8 cellular contexts compared by ENCODE assay signal in genomic region chr7:81499262-81500116, GRCh38.
DNase-seq lines count a peak whose midpoint lies in the region; ATAC-seq, FAIRE-seq and TF ChIP-seq lines count a peak whose summit lies in the region.

No MANE protein-coding gene starts in this region.

- no peaks in the 10 kb centered on the region for H3K9me3 ChIP-seq in neural cell (ENCODE audit: low read length)

- H4K20me1 ChIP-seq in neural cell (ENCODE audit: insufficient read depth), result no peaks in the 10 kb centered on the region

- no peak overlapping the region for H3K27ac ChIP-seq in neural cell (ENCODE audit: low read length)

- CTCF ChIA-PET in activated CD8-positive, alpha-beta memory T cell treated with anti-CD3 and anti-CD28 coated beads, Interleukin-2, amount 10 ng/mL, durations not matched to agents 7 days and 5 days (lab: Charles Lee), result no interaction called here

- no peak for ATAC-seq in activated CD8-positive, alpha-beta memory T cell treated with anti-CD3 and anti-CD28 coated beads, Interleukin-2, amount 10 ng/mL, durations not matched to agents 7 days and 5 days
- no peak for ATAC-seq in activated CD4-positive, CD25-positive, alpha-beta regulatory T cell treated with anti-CD3 and anti-CD28 coated beads, Interleukin-2, amount 50 U/mL, for 24 hours

- H3K4me2 ChIP-seq in neural cell (ENCODE audit: low read length), result no peak overlapping the region

- H3K27me3 ChIP-seq in neural cell (ENCODE audit: insufficient read depth, low read depth, low read length), result no peaks in the 10 kb centered on the region

- H3K36me3 ChIP-seq in neural cell (ENCODE audit: insufficient read depth, low read length), result no peaks in the 10 kb centered on the region

- H3K4me3 Mint-ChIP-seq in activated CD8-positive, alpha-beta memory T cell treated with anti-CD3 and anti-CD28 coated beads, Interleukin-2, amount 10 ng/mL, durations not matched to agents 7 days and 5 days, result no peak overlapping the region

- peak; percentile 80 for TF ChIP-seq CTCF in neural cell (IDR thresholded peaks at IDR 0.05; ENCODE audit: poor library complexity, severe bottlenecking)

- H3K27me3 Mint-ChIP-seq in activated CD8-positive, alpha-beta memory T cell treated with anti-CD3 and anti-CD28 coated beads, Interleukin-2, amount 10 ng/mL, durations not matched to agents 7 days and 5 days, result no peaks in the 10 kb centered on the region

- DNase-seq in ELF-1 (ENCODE audit: low read depth, low spot score) (peak; percentile 16), H54 (ENCODE audit: insufficient read length, low spot score) (peak; percentile 18), MV-4-11 (lab: John Stamatoyannopoulos, UW) (peak; percentile 55), RPMI8226 (peak; percentile 79), erythroblast (lab: John Stamatoyannopoulos, UW) (peak; percentile 76 to 86)
- no peak for DNase-seq in activated CD8-positive, alpha-beta memory T cell treated with anti-CD3 and anti-CD28 coated beads, Interleukin-2, amount 10 ng/mL, durations not matched to agents 7 days and 5 days

- H3K9ac ChIP-seq in neural cell (ENCODE audit: low read length), result no peak overlapping the region

- peak; percentile 99 for FAIRE-seq in H54 (lab: Jason Lieb, UNC)

- H2AFZ ChIP-seq in neural cell (ENCODE audit: low read depth, low read length), result no peak overlapping the region

- no peaks in the 10 kb centered on the region for H3K4me1 Mint-ChIP-seq in activated CD8-positive, alpha-beta memory T cell treated with anti-CD3 and anti-CD28 coated beads, Interleukin-2, amount 10 ng/mL, durations not matched to agents 7 days and 5 days

- H3K9me3 Mint-ChIP-seq in activated CD8-positive, alpha-beta memory T cell treated with anti-CD3 and anti-CD28 coated beads, Interleukin-2, amount 10 ng/mL, durations not matched to agents 7 days and 5 days (ENCODE audit: low read depth), result no peaks in the 10 kb centered on the region

- no peaks in the 10 kb centered on the region for H3K79me2 ChIP-seq in neural cell (replicated peaks; ENCODE audit: insufficient read depth, low read length)

- H3F3A ChIP-seq in neural cell (ENCODE audit: insufficient read depth, low read length, poor library complexity, severe bottlenecking), result no peaks in the 10 kb centered on the region

- H3K4me3 ChIP-seq in neural cell (ENCODE audit: low read length), result no peak overlapping the region

- TF ChIP-seq POLR2A in H54 (IDR thresholded peaks at IDR 0.05; ENCODE audit: low read depth, low read length) (no peak), erythroblast (IDR thresholded peaks at IDR 0.05; ENCODE audit: low read length) (no peak)

- TF ChIP-seq EP300 in neural cell (conservative IDR thresholded peaks at IDR 0.05; ENCODE audit: poor library complexity, severe bottlenecking), result no peak

- H3K36me3 Mint-ChIP-seq in activated CD8-positive, alpha-beta memory T cell treated with anti-CD3 and anti-CD28 coated beads, Interleukin-2, amount 10 ng/mL, durations not matched to agents 7 days and 5 days, result no peaks in the 10 kb centered on the region

- no peaks in the 10 kb centered on the region for H3K9me2 ChIP-seq in neural cell (ENCODE audit: insufficient read depth, low read length)

- no peak overlapping the region for H3K27ac Mint-ChIP-seq in activated CD8-positive, alpha-beta memory T cell treated with anti-CD3 and anti-CD28 coated beads, Interleukin-2, amount 10 ng/mL, durations not matched to agents 7 days and 5 days

- TF ChIP-seq RAD21 in neural cell (conservative IDR thresholded peaks at IDR 0.05), result peak; percentile 88

TF ChIP-seq in neural cell, 6 proteins besides CTCF, POLR2A, EP300 and RAD21:
- peak; percentile 91 for TF ChIP-seq SMC3 (conservative IDR thresholded peaks at IDR 0.05; ENCODE audit: poor library complexity)
- no peak for TF ChIP-seq POLR2AphosphoS5 (IDR thresholded peaks at IDR 0.05)
